ENCODE assay signal across 9 cellular contexts in genomic region chr16:15879255-15879804, GRCh38. TPM values are rescaled to one million over a fixed set of nuclear protein-coding genes. Genes with fewer than 3 reads are reported as not detected.
DNase-seq lines count a peak whose midpoint lies in the region; ATAC-seq and TF ChIP-seq lines count a peak whose summit lies in the region.
"Had no signal": no experiment of that assay in that cellular context is flagged by ENCODE, and none has a peak within 500 bp of the region (broad histone marks: within the 10 kb centered on the region; RNA-seq: fewer than 3 reads in every experiment).

No MANE protein-coding gene starts in this region.

- DNase-seq in activated T-cell treated with anti-CD3 and anti-CD28 coated beads, Interleukin-2, amount 50 U/mL, for 72 hours, result no peak
- no peak for DNase-seq in activated T-cell treated with anti-CD3 and anti-CD28 coated beads, Interleukin-2, amount 50 U/mL, for 1 hour
- DNase-seq in T-helper 17 cell, result no peak
- peak; percentile 85 for DNase-seq in fibroblast of villous mesenchyme (ENCODE audit: low read depth)
- no peak for DNase-seq in tibial nerve (ENCODE audit: low spot score in 2 of 2)
- DNase-seq in Right ventricle myocardium inferior (ENCODE audit: missing footprints), result no peak
- DNase-seq: T1000 had no signal

- peaks cover 4 to 5% of the 10 kb centered on the region in 2 donors for H3K36me3 Mint-ChIP-seq in activated T-cell treated with anti-CD3 and anti-CD28 coated beads, Interleukin-2, amount 50 U/mL, for 72 hours (ENCODE audit: insufficient read depth in 2 of 2)
- peaks cover 7% of the 10 kb centered on the region for H3K36me3 Mint-ChIP-seq in T-helper 17 cell (ENCODE audit: low read depth)

- no peak overlapping the region for H3K4me3 ChIP-seq in fibroblast of villous mesenchyme (ENCODE audit: low read depth, low read length)
- no peak overlapping the region for H3K4me3 ChIP-seq in tibial nerve

- ATAC-seq in activated T-cell treated with anti-CD3 and anti-CD28 coated beads, Interleukin-2, amount 50 U/mL, for 72 hours (replicated peaks in 1 of 2), result peak; percentile 46 to 75
- ATAC-seq in T-helper 17 cell, result no peak
- ATAC-seq in GM19035 (IDR thresholded peaks at IDR 0.05; ENCODE audit: unreplicated experiment), result no peak
- ATAC-seq in Right ventricle myocardium inferior, result no peak
- ATAC-seq in GM18907 (IDR thresholded peaks at IDR 0.05; ENCODE audit: unreplicated experiment), result no peak

- no peaks in the 10 kb centered on the region for H3K9me3 Mint-ChIP-seq in activated T-cell treated with anti-CD3 and anti-CD28 coated beads, Interleukin-2, amount 50 U/mL, for 72 hours

- H3K36me3 ChIP-seq in tibial nerve, result peaks cover 0 to 53% (median 7%) of the 10 kb centered on the region in 3 donors

- WGBS in tibial nerve, 2 donors, result 59 to 69% methylated on average over 2 of the region's 2 CpGs

- TF ChIP-seq POLR2A in tibial nerve (IDR thresholded peaks at IDR 0.05), result no peak

- peaks cover 19% of the 10 kb centered on the region for H3K4me1 Mint-ChIP-seq in activated T-cell treated with anti-CD3 and anti-CD28 coated beads, Interleukin-2, amount 50 U/mL, for 72 hours (ENCODE audit: low read depth)
- peaks cover 4% of the 10 kb centered on the region for H3K4me1 Mint-ChIP-seq in T-helper 17 cell

- no peak for TF ChIP-seq EP300 in tibial nerve (IDR thresholded peaks at IDR 0.05)

- TF ChIP-seq CTCF in fibroblast of villous mesenchyme (IDR thresholded peaks at IDR 0.05; ENCODE audit: insufficient read depth, low read depth, low read length) (no peak), tibial nerve (IDR thresholded peaks at IDR 0.05) (no peak)

- no peaks in the 10 kb centered on the region for H3K27me3 ChIP-seq in tibial nerve

- intact Hi-C loops in Right ventricle myocardium inferior (cut with DNase I), result no loop called here

- H3K27me3 Mint-ChIP-seq in activated T-cell treated with anti-CD3 and anti-CD28 coated beads, Interleukin-2, amount 50 U/mL, for 72 hours (ENCODE audit: low read depth), result no peaks in the 10 kb centered on the region
- H3K27me3 Mint-ChIP-seq in T-helper 17 cell, result no peaks in the 10 kb centered on the region

- H3K4me3 Mint-ChIP-seq in activated T-cell treated with anti-CD3 and anti-CD28 coated beads, Interleukin-2, amount 50 U/mL, for 72 hours, result peak overlapping the region in 1 of 2 donors; percentile 40
- H3K4me3 Mint-ChIP-seq in T-helper 17 cell, result no peak overlapping the region

- H3K9me3 ChIP-seq in T-helper 17 cell (ENCODE audit: control insufficient read depth, low read length, poor library complexity, severe bottlenecking), result no peaks in the 10 kb centered on the region
- no peaks in the 10 kb centered on the region for H3K9me3 ChIP-seq in tibial nerve

- H3K27ac Mint-ChIP-seq in activated T-cell treated with anti-CD3 and anti-CD28 coated beads, Interleukin-2, amount 50 U/mL, for 72 hours, result peak overlapping the region; percentile 91
- H3K27ac Mint-ChIP-seq in T-helper 17 cell, result peak overlapping the region; percentile 74

- peak overlapping the region in 3 of 4 donors; percentile 41 to 65 (median 51) for H3K27ac ChIP-seq in tibial nerve

- peaks cover 0 to 25% (median 0%) of the 10 kb centered on the region in 4 donors for H3K4me1 ChIP-seq in tibial nerve

RNA-seq across cellular contexts. Expression of gene CEP20, which starts 9.1 kb away (rescaled TPM):
- 10 to 100 TPM; 59.4 to 81.5 TPM for total RNA-seq in activated T-cell treated with anti-CD3 and anti-CD28 coated beads, Interleukin-2, amount 50 U/mL, for 72 hours
- total RNA-seq in T-helper 17 cell (10 to 100 TPM; 16.3 to 20.4 TPM), fibroblast of villous mesenchyme (35.8 and 50.1 TPM in 2 replicates), tibial nerve (10 to 100 TPM; 23.7 to 42.0 (median 25.0) TPM), Right ventricle myocardium inferior (32.0 TPM)

RNA-seq across cellular contexts. Expression of gene MYH11, which starts 22.5 kb away (rescaled TPM):
- not detected for total RNA-seq in activated T-cell treated with anti-CD3 and anti-CD28 coated beads, Interleukin-2, amount 50 U/mL, for 72 hours
- under 1 TPM; 0.22 to 0.29 TPM for total RNA-seq in T-helper 17 cell
- under 0.01 and 0.64 TPM in 2 replicates for total RNA-seq in fibroblast of villous mesenchyme
- 10 to 100 TPM; 33.7 to 90.9 (median 71.8) TPM for total RNA-seq in tibial nerve
- total RNA-seq in Right ventricle myocardium inferior, result 17.9 TPM

Comparison
In these comparisons a context has a peak if more than half of its experiments do, and no peak if none do; other contexts are left out.
1. ATAC-seq: peak in activated T-cell treated with anti-CD3 and anti-CD28 coated beads, Interleukin-2, amount 50 U/mL, for 72 hours (2 of 2); none in T-helper 17 cell (single experiment), GM19035 (single experiment), Right ventricle myocardium inferior (single experiment) and GM18907 (single experiment).
2. RNA of gene MYH11, which starts 22.5 kb away (total RNA-seq): 33.7 to 90.9 TPM in tibial nerve and 17.9 TPM in Right ventricle myocardium inferior (single experiment); 0.22 to 0.29 TPM in T-helper 17 cell, not detected in activated T-cell treated with anti-CD3 and anti-CD28 coated beads, Interleukin-2, amount 50 U/mL, for 72 hours and under 0.01 to 0.64 TPM in fibroblast of villous mesenchyme; every median in the first group is over 10 times any median in the second.